In genomic region chr10:21969326-21970287, GRCh38 we compare ENCODE assay signal across 1 cellular context.
A peak's percentile ranks its signal among the peaks of the same experiment; 100 is the strongest.
TF ChIP-seq lines count a peak whose summit lies in the region.

No MANE protein-coding gene starts in this region.

TF ChIP-seq in endothelial cell of umbilical vein, 7 proteins besides CTCF, POLR2A, EP300 and RAD21 (continued from another document):
- peak; percentile 10 for TF ChIP-seq FOS (IDR thresholded peaks at IDR 0.05; ENCODE audit: borderline replicate concordance, insufficient read depth, low read length)
